19 cellular contexts compared by ENCODE assay signal in the genomic region with DNA sequence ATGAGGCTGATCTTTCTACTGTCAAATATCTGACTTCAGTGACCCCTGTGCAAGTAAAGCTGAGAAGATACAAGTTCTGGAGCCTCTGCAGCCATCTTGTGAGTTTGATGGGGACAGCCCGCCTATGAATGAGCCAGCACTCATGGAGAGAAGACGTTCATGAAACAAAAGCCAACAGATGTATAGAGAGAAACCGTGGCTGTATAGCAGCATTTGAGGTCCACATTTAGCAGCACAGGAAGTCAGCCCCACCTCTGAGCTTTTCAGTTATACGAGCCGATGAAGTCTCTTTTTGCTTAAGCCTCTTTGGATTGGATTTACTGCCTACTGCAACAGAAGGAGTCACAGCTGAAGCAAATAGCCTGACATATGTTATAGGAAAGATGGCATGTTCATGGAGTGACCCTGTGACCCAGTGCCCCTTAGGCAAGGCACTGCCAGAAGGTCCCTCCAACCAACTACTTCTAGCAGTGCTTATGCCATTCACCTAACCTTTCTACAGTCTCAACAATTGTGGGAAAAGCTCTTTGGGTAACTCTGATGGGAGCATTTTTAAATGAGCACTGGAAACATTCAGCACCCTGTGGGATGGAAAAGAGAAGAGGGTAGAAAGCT. TPM values are rescaled to one million over a fixed set of nuclear protein-coding genes. Genes with fewer than 3 reads are reported as not detected.
A peak's percentile ranks its signal among the peaks of the same experiment; 100 is the strongest.
DNase-seq lines count a peak whose midpoint lies in the region; ATAC-seq, FAIRE-seq and TF ChIP-seq lines count a peak whose summit lies in the region.
"Had no signal": no experiment of that assay in that cellular context is flagged by ENCODE, and none has a peak within 500 bp of the region (broad histone marks: within the 10 kb centered on the region; RNA-seq: fewer than 3 reads in every experiment).

No MANE protein-coding gene starts in this region.

- peaks cover 16% of the 10 kb centered on the region for H3K27me3 Mint-ChIP-seq in CD4-positive, CD25-positive, alpha-beta regulatory T cell

- peaks cover 0 to 2% (median 0%) of the 10 kb centered on the region in 7 donors for H3K9me3 Mint-ChIP-seq in CD4-positive, CD25-positive, alpha-beta regulatory T cell
- H3K9me3 Mint-ChIP-seq: T-cell had no signal

- peaks cover 0 to 19% (median 16%) of the 10 kb centered on the region in 4 donors for H3K4me1 Mint-ChIP-seq in CD4-positive, CD25-positive, alpha-beta regulatory T cell

- H3K4me3 Mint-ChIP-seq in CD4-positive, CD25-positive, alpha-beta regulatory T cell = peak overlapping the region in 1 of 4 donors; percentile 76
- H3K4me3 Mint-ChIP-seq: T-cell had no signal

- H3K4me3 ChIP-seq in CD4-positive, CD25-positive, alpha-beta regulatory T cell (ENCODE audit: low read depth, low read length) = no peak overlapping the region
- no peak overlapping the region for H3K4me3 ChIP-seq in bronchial epithelial cell (ENCODE audit: low read depth, low read length)
- no peak overlapping the region for H3K4me3 ChIP-seq in prostate gland
- H3K4me3 ChIP-seq: SK-N-MC had no signal

- DNase-seq in CD4-positive, CD25-positive, alpha-beta regulatory T cell = peak in 1 of 3 donors; percentile 35
- DNase-seq in G401 (ENCODE audit: low spot score) = peak; percentile 75
- DNase-seq in NCI-H524 (lab: John Stamatoyannopoulos, UW) = peak; percentile 46 to 83
- DNase-seq in bronchial epithelial cell (ENCODE audit: low read depth) = no peak
- DNase-seq in HT-29 (ENCODE audit: low spot score) = no peak
- DNase-seq in prostate gland (ENCODE audit: low spot score) = no peak
- no peak for DNase-seq in DMS79 (lab: John Stamatoyannopoulos, UW)
- DNase-seq: ACHN, DMS53, GDM1, H7, NCI-H1048, NCI-H2227 treated with DMSO at 0.1 percent for 48 hours, NCI-H526 treated with DMSO at 0.1 percent for 48 hours, T-cell had no signal

- intact Hi-C loops in prostate gland (cut with DNase I) = no loop called here

- H3K27me3 ChIP-seq in CD4-positive, CD25-positive, alpha-beta regulatory T cell (ENCODE audit: control insufficient read depth, insufficient read depth, low read length) = no peaks in the 10 kb centered on the region
- H3K27me3 ChIP-seq in bronchial epithelial cell (ENCODE audit: control insufficient read depth, insufficient read depth, low read length) = no peaks in the 10 kb centered on the region
- H3K27me3 ChIP-seq in prostate gland (replicated peaks; ENCODE audit: insufficient read depth) = peaks cover 3% of the 10 kb centered on the region

- in situ Hi-C loops in G401 (cut with HindIII; ENCODE audit: low sequenced_read_pairs) = no loop called here

- H3K36me3 Mint-ChIP-seq in CD4-positive, CD25-positive, alpha-beta regulatory T cell = no peaks in the 10 kb centered on the region
- H3K36me3 Mint-ChIP-seq: T-cell had no signal

- H3K4me1 ChIP-seq in CD4-positive, CD25-positive, alpha-beta regulatory T cell (ENCODE audit: control insufficient read depth, insufficient read depth, low read length, poor library complexity, severe bottlenecking) = peaks cover 11% of the 10 kb centered on the region
- no peaks in the 10 kb centered on the region for H3K4me1 ChIP-seq in prostate gland (replicated peaks)

- TF ChIP-seq POLR2A in prostate gland (IDR thresholded peaks at IDR 0.05) = no peak

- ATAC-seq in CD4-positive, CD25-positive, alpha-beta regulatory T cell (ENCODE audit: low read depth in 2 of 2) = peak in 1 of 2 donors; percentile 56
- ATAC-seq in GM21717 (IDR thresholded peaks at IDR 0.05; ENCODE audit: unreplicated experiment) = no peak

- WGBS in prostate gland = 85% methylated on average over 5 of the region's 5 CpGs

- H3K27ac ChIP-seq in CD4-positive, CD25-positive, alpha-beta regulatory T cell (ENCODE audit: insufficient read depth, low read length, poor library complexity, severe bottlenecking) = no peak overlapping the region
- no peak overlapping the region for H3K27ac ChIP-seq in prostate gland
- H3K27ac ChIP-seq: SK-N-MC had no signal

- TF ChIP-seq CTCF in bronchial epithelial cell (IDR thresholded peaks at IDR 0.05; ENCODE audit: insufficient read depth, low read length, severe bottlenecking) (no peak), prostate gland (IDR thresholded peaks at IDR 0.05) (no peak)

- peak; percentile 58 for FAIRE-seq in bronchial epithelial cell (lab: Jason Lieb, UNC)

- no peaks in the 10 kb centered on the region for H3K9me3 ChIP-seq in CD4-positive, CD25-positive, alpha-beta regulatory T cell (ENCODE audit: control insufficient read depth in 2 of 2, low read length in 2 of 2)
- H3K9me3 ChIP-seq in prostate gland = no peaks in the 10 kb centered on the region

- peak overlapping the region in 2 of 3 donors; percentile 1 to 27 for H3K27ac Mint-ChIP-seq in CD4-positive, CD25-positive, alpha-beta regulatory T cell

- H3K36me3 ChIP-seq in CD4-positive, CD25-positive, alpha-beta regulatory T cell (ENCODE audit: control insufficient read depth, insufficient read depth, low read length) = no peaks in the 10 kb centered on the region
- H3K36me3 ChIP-seq in bronchial epithelial cell (ENCODE audit: control insufficient read depth, insufficient read depth, low read length) (no peaks in the 10 kb centered on the region), prostate gland (no peaks in the 10 kb centered on the region)

RNA-seq across cellular contexts. Expression of gene DLEU7, which starts 3.5 kb away (rescaled TPM):
- not detected for total RNA-seq in CD4-positive, CD25-positive, alpha-beta regulatory T cell
- under 1 TPM in 3 of 4 donors, not detected in 1; 0.17 to 0.47 (median 0.18) TPM for polyA plus RNA-seq in CD4-positive, CD25-positive, alpha-beta regulatory T cell
- total RNA-seq in G401 (2014; rRNA removed; shearing (Covaris generic)) = not detected in 2 replicates
- total RNA-seq in bronchial epithelial cell (not detected in 2 replicates), prostate gland (under 1 TPM; 0.09 to 0.45 TPM)
- total RNA-seq in HT-29 (2014; rRNA removed; shearing (Covaris generic)) = not detected in 2 replicates
- total RNA-seq: LHCN-M2, T-cell had no signal
- polyA plus RNA-seq: BJ had no signal

Comparison
In these comparisons a context has a peak if more than half of its experiments do, and no peak if none do; other contexts are left out.
1. DNase-seq: peak in G401 (single experiment) and NCI-H524 (2 of 2); none in bronchial epithelial cell (single experiment), HT-29 (single experiment), prostate gland (single experiment) and DMS79 (single experiment).